1 cellular context compared by ENCODE assay signal in the genomic region with DNA sequence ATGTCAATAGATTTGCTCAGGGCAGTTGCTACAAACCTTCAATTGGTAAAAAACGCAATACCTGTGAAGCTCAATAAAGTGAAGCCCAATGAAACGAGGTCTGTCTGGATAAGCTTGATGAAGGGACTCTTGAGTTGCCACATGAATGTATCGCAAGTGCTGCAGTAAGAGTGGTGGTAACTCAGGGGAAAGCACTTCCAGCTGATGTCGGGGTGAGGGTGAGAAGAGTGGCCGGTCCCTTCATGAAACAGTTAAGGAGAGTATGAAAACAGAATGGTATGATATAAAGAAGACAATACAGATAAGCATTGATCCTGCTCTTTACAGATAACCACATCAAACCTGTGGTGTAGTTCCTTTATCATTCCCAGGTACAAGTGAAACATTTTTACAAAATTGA.
TF ChIP-seq lines count a peak whose summit lies in the region.

No MANE protein-coding gene starts in this region.

TF ChIP-seq in GM23338, 12 proteins besides CTCF, POLR2A, EP300 and RAD21 (continued from another document):
- TF ChIP-seq, protein P1, sequence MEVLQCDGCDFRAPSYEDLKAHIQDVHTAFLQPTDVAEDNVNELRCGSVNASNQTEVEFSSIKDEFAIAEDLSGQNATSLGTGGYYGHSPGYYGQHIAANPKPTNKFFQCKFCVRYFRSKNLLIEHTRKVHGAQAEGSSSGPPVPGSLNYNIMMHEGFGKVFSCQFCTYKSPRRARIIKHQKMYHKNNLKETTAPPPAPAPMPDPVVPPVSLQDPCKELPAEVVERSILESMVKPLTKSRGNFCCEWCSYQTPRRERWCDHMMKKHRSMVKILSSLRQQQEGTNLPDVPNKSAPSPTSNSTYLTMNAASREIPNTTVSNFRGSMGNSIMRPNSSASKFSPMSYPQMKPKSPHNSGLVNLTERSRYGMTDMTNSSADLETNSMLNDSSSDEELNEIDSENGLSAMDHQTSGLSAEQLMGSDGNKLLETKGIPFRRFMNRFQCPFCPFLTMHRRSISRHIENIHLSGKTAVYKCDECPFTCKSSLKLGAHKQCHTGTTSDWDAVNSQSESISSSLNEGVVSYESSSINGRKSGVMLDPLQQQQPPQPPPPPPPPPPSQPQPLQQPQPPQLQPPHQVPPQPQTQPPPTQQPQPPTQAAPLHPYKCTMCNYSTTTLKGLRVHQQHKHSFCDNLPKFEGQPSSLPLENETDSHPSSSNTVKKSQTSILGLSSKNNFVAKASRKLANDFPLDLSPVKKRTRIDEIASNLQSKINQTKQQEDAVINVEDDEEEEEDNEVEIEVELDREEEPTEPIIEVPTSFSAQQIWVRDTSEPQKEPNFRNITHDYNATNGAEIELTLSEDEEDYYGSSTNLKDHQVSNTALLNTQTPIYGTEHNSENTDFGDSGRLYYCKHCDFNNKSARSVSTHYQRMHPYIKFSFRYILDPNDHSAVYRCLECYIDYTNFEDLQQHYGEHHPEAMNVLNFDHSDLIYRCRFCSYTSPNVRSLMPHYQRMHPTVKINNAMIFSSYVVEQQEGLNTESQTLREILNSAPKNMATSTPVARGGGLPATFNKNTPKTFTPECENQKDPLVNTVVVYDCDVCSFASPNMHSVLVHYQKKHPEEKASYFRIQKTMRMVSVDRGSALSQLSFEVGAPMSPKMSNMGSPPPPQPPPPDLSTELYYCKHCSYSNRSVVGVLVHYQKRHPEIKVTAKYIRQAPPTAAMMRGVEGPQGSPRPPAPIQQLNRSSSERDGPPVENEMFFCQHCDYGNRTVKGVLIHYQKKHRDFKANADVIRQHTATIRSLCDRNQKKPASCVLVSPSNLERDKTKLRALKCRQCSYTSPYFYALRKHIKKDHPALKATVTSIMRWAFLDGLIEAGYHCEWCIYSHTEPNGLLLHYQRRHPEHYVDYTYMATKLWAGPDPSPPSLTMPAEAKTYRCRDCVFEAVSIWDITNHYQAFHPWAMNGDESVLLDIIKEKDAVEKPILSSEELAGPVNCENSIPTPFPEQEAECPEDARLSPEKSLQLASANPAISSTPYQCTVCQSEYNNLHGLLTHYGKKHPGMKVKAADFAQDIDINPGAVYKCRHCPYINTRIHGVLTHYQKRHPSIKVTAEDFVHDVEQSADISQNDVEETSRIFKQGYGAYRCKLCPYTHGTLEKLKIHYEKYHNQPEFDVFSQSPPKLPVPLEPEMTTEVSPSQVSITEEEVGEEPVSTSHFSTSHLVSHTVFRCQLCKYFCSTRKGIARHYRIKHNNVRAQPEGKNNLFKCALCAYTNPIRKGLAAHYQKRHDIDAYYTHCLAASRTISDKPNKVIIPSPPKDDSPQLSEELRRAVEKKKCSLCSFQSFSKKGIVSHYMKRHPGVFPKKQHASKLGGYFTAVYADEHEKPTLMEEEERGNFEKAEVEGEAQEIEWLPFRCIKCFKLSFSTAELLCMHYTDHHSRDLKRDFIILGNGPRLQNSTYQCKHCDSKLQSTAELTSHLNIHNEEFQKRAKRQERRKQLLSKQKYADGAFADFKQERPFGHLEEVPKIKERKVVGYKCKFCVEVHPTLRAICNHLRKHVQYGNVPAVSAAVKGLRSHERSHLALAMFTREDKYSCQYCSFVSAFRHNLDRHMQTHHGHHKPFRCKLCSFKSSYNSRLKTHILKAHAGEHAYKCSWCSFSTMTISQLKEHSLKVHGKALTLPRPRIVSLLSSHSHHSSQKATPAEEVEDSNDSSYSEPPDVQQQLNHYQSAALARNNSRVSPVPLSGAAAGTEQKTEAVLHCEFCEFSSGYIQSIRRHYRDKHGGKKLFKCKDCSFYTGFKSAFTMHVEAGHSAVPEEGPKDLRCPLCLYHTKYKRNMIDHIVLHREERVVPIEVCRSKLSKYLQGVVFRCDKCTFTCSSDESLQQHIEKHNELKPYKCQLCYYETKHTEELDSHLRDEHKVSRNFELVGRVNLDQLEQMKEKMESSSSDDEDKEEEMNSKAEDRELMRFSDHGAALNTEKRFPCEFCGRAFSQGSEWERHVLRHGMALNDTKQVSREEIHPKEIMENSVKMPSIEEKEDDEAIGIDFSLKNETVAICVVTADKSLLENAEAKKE (CRISPR knock-in tag; IDR thresholded peaks at IDR 0.05): no peak
- no peak for TF ChIP-seq NANOG (IDR thresholded peaks at IDR 0.05; ENCODE audit: borderline replicate concordance)
- no peak for TF ChIP-seq POLR2AphosphoS5 (IDR thresholded peaks at IDR 0.05; ENCODE audit: low read depth)
- no peak for TF ChIP-seq EZH2 (IDR thresholded peaks at IDR 0.05; ENCODE audit: low read depth, unreplicated experiment)
- no peak for TF ChIP-seq CREB1 (CRISPR knock-in tag; IDR thresholded peaks at IDR 0.05; ENCODE audit: low read depth)
- TF ChIP-seq ZNF114 (CRISPR knock-in tag; IDR thresholded peaks at IDR 0.05): no peak
- TF ChIP-seq REST (IDR thresholded peaks at IDR 0.05; ENCODE audit: unreplicated experiment): no peak
- TF ChIP-seq JUNB (IDR thresholded peaks at IDR 0.05; ENCODE audit: unreplicated experiment): no peak
- TF ChIP-seq, protein P2, sequence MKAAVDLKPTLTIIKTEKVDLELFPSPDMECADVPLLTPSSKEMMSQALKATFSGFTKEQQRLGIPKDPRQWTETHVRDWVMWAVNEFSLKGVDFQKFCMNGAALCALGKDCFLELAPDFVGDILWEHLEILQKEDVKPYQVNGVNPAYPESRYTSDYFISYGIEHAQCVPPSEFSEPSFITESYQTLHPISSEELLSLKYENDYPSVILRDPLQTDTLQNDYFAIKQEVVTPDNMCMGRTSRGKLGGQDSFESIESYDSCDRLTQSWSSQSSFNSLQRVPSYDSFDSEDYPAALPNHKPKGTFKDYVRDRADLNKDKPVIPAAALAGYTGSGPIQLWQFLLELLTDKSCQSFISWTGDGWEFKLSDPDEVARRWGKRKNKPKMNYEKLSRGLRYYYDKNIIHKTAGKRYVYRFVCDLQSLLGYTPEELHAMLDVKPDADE (IDR thresholded peaks at IDR 0.05): no peak
- no peak for TF ChIP-seq ZNF331 (CRISPR knock-in tag; IDR thresholded peaks at IDR 0.05; ENCODE audit: low read depth)
